26 cellular contexts compared by ENCODE assay signal in the genomic region with DNA sequence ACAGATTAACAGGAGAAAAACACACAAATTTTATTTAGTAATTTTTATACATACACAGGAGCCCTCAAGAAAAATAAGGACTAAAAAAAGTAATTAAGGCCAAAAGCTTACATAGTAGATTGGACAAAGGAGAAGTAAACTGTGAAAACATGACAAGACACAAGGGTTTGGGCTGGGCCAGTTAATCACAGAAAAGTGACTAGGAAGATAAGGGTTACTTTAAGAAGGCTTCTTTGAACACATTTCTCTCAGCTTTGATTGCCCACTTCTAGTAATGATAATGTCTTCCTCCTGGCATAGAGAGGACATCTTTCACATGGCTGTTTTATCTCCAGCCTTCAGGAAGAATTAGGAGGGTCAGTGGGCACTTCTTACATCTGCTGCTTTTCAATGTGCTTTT. TPM values are rescaled to one million over a fixed set of nuclear protein-coding genes. Genes with fewer than 3 reads are reported as not detected.
"Had no signal": no experiment of that assay in that cellular context is flagged by ENCODE, and none has a peak within 500 bp of the region (broad histone marks: within the 10 kb centered on the region; RNA-seq: fewer than 3 reads in every experiment).

No MANE protein-coding gene starts in this region.

- H3K4me3 ChIP-seq: heart right ventricle, ovary, prostate gland had no signal

- ATAC-seq: activated CD8-positive, alpha-beta T cell treated with anti-CD3 and anti-CD28 coated beads for 36 hours; activated T-cell treated with anti-CD3 and anti-CD28 coated beads, Interleukin-2, amount 50 U/mL, for 4 hours; activated T-helper 17 cell treated with anti-CD3 and anti-CD28 coated beads, Interleukin-2, amount 50 U/mL, for 72 hours; esophagus mucosa; foreskin keratinocyte; heart right ventricle; WTC11 had no signal

- H3K27me3 ChIP-seq: foreskin keratinocyte, heart right ventricle, neutrophil, ovary had no signal

- H3K27me3 Mint-ChIP-seq: activated CD8-positive, alpha-beta T cell treated with anti-CD3 and anti-CD28 coated beads for 36 hours; activated T-helper 17 cell treated with anti-CD3 and anti-CD28 coated beads, Interleukin-2, amount 50 U/mL, for 72 hours; naive B cell had no signal

- H3K4me3 Mint-ChIP-seq: activated CD8-positive, alpha-beta T cell treated with anti-CD3 and anti-CD28 coated beads for 36 hours; activated T-cell treated with anti-CD3 and anti-CD28 coated beads, Interleukin-2, amount 50 U/mL, for 4 hours; activated T-helper 17 cell treated with anti-CD3 and anti-CD28 coated beads, Interleukin-2, amount 50 U/mL, for 72 hours; mesothelial cell of epicardium; nephron progenitor cell; T-helper 2 cell treated with Interferon-gamma antibody and Interleukin-4, amounts not matched to agents 5 μg/mL and 100 μg/mL, for 36 hours; WTC11 had no signal

- H3K36me3 Mint-ChIP-seq: WTC11 had no signal

- H3K36me3 ChIP-seq: ovary, prostate gland had no signal

- DNase-seq: activated CD4-positive, alpha-beta T cell treated with anti-CD3 and anti-CD28 coated beads for 1 hour; activated CD4-positive, alpha-beta T cell treated with anti-CD3 and anti-CD28 coated beads, Interleukin-2, amount 50 U/mL, for 1 hour; activated CD8-positive, alpha-beta T cell treated with anti-CD3 and anti-CD28 coated beads for 36 hours; activated gamma-delta T cell treated with Interleukin-2 at 50 U/mL for 16 hours; activated naive CD4-positive, alpha-beta T cell treated with anti-CD3 and anti-CD28 coated beads, Interleukin-2, amount 50 U/mL, for 16 hours; activated T-cell treated with anti-CD3 and anti-CD28 coated beads, Interleukin-2, amount 50 U/mL, for 4 hours; amniotic stem cell; caudate nucleus; foreskin keratinocyte; heart right ventricle; naive B cell; nephron progenitor cell; ovary; stimulated activated CD4-positive, alpha-beta T cell treated with anti-CD3 and anti-CD28 coated beads, Interleukin-15, amount 100 ng/mL, for 24 hours; stimulated activated CD4-positive, alpha-beta T cell treated with anti-CD3 and anti-CD28 coated beads, Interleukin-2, amount 100 ng/mL, for 24 hours; stimulated activated naive CD4-positive, alpha-beta T cell; T-helper 1 cell; trophoblast cell had no signal

- H3K9me3 ChIP-seq: heart right ventricle, neutrophil, ovary, prostate gland had no signal

- H3K27ac Mint-ChIP-seq: activated CD8-positive, alpha-beta T cell treated with anti-CD3 and anti-CD28 coated beads for 36 hours; activated T-helper 17 cell treated with anti-CD3 and anti-CD28 coated beads, Interleukin-2, amount 50 U/mL, for 72 hours; mesothelial cell of epicardium; nephron progenitor cell; T-helper 2 cell treated with Interferon-gamma antibody and Interleukin-4, amounts not matched to agents 5 μg/mL and 100 μg/mL, for 36 hours; WTC11 had no signal

- H3K9me3 Mint-ChIP-seq: activated CD8-positive, alpha-beta T cell treated with anti-CD3 and anti-CD28 coated beads for 36 hours; activated T-cell treated with anti-CD3 and anti-CD28 coated beads, Interleukin-2, amount 50 U/mL, for 4 hours; activated T-helper 17 cell treated with anti-CD3 and anti-CD28 coated beads, Interleukin-2, amount 50 U/mL, for 72 hours; mesothelial cell of epicardium; naive B cell; nephron progenitor cell; T-helper 2 cell treated with Interferon-gamma antibody and Interleukin-4, amounts not matched to agents 5 μg/mL and 100 μg/mL, for 36 hours; WTC11 had no signal

- H3K27ac ChIP-seq: foreskin keratinocyte, heart right ventricle, neutrophil, ovary, prostate gland had no signal

RNA-seq across cellular contexts. Expression of a gene that starts 30.9 kb away (rescaled TPM):
- total RNA-seq: activated CD8-positive, alpha-beta T cell treated with anti-CD3 and anti-CD28 coated beads for 36 hours; activated T-helper 17 cell treated with anti-CD3 and anti-CD28 coated beads, Interleukin-2, amount 50 U/mL, for 72 hours; foreskin keratinocyte; kidney epithelial cell had no signal
- polyA plus RNA-seq: foreskin keratinocyte had no signal
